ENCODE assay signal across 8 cellular contexts in genomic region chr15:69595009-69595825, GRCh38.
A peak's percentile ranks its signal among the peaks of the same experiment; 100 is the strongest.
DNase-seq lines count a peak whose midpoint lies in the region; ATAC-seq and TF ChIP-seq lines count a peak whose summit lies in the region.
"Had no signal": no experiment of that assay in that cellular context is flagged by ENCODE, and none has a peak within 500 bp of the region (broad histone marks: within the 10 kb centered on the region; RNA-seq: fewer than 3 reads in every experiment).

No MANE protein-coding gene starts in this region.

- no peaks in the 10 kb centered on the region for H3K9me3 ChIP-seq in right cardiac atrium (ENCODE audit: control insufficient read depth, low read length)
- no peaks in the 10 kb centered on the region for H3K9me3 ChIP-seq in stomach

- no peak for TF ChIP-seq EP300 in stomach (IDR thresholded peaks at IDR 0.05)

- intact Hi-C loops in right cardiac atrium (cut with DNase I), result loop anchor here in 1 of 4 donors (10.0 kb wide), 1 partner anchor 500 kb away; the partner anchor contains the start of gene TLE3
- intact Hi-C loops in stomach (cut with DNase I; ENCODE audit: low total_unique reads), result no loop called here
- intact Hi-C loops in dorsolateral prefrontal cortex (cut with DNase I), result no loop called here

- peak; percentile 83 for DNase-seq in HT-29 (ENCODE audit: low spot score)
- DNase-seq in RPMI8226, result peak; percentile 75
- peak; percentile 69 to 89 (median 86) for DNase-seq in right cardiac atrium
- DNase-seq in stomach, result peak; percentile 80
- DNase-seq in stimulated activated CD4-positive, alpha-beta T cell treated with anti-CD3 and anti-CD28 coated beads, Interleukin-12 subunit alpha, Interleukin-12 subunit beta, amount 100 ng/mL, for 4 hours, result no peak
- DNase-seq in dorsolateral prefrontal cortex, result no peak
- no peak for DNase-seq in omental fat pad (ENCODE audit: low spot score)
- DNase-seq: activated gamma-delta T cell had no signal

- TF ChIP-seq CTCF in stomach (IDR thresholded peaks at IDR 0.05) (peak in 2 of 7 experiments; percentile 14 to 19), dorsolateral prefrontal cortex (IDR thresholded peaks at IDR 0.05 in 54 of 56, conservative IDR thresholded peaks at IDR 0.05 in 2 of 56; ENCODE audit: low read depth in 1 of 56, partially characterized antibody in 56 of 56) (no peak), omental fat pad (IDR thresholded peaks at IDR 0.05) (no peak)

- H3K4me1 ChIP-seq in right cardiac atrium (ENCODE audit: control insufficient read depth, insufficient read depth, low read length) (peaks cover 22% of the 10 kb centered on the region), stomach (peaks cover 32 to 57% (median 54%) of the 10 kb centered on the region in 4 donors)

- H3K27ac ChIP-seq in right cardiac atrium (ENCODE audit: low read length), result peak overlapping the region; percentile 91
- H3K27ac ChIP-seq in stomach, result peak overlapping the region; percentile 78 to 88 (median 81)
- peak overlapping the region in 5 of 59 donors; percentile 4 to 37 (median 26) for H3K27ac ChIP-seq in dorsolateral prefrontal cortex

- H3K27me3 ChIP-seq in right cardiac atrium (ENCODE audit: control insufficient read depth, insufficient read depth), result no peaks in the 10 kb centered on the region
- peaks cover 0 to 5% (median 0%) of the 10 kb centered on the region in 3 donors for H3K27me3 ChIP-seq in stomach
- peaks cover 0 to 47% (median 5%) of the 10 kb centered on the region in 45 donors for H3K27me3 ChIP-seq in dorsolateral prefrontal cortex

- H3K4me3 ChIP-seq in right cardiac atrium (ENCODE audit: low read length), result no peak overlapping the region
- no peak overlapping the region for H3K4me3 ChIP-seq in stomach
- no peak overlapping the region for H3K4me3 ChIP-seq in dorsolateral prefrontal cortex

- WGBS in right cardiac atrium, result 18% methylated on average over 12 of the region's 12 CpGs
- 20 to 30% (median 22%) methylated on average over 11 to 12 of the region's 12 CpGs for WGBS in stomach, 5 donors

- H3K36me3 ChIP-seq in stomach, result no peaks in the 10 kb centered on the region

- no peak for TF ChIP-seq POLR2A in stomach (IDR thresholded peaks at IDR 0.05)

- ATAC-seq in right cardiac atrium (peak; percentile 83 to 90), omental fat pad (ENCODE audit: low FRiP score) (no peak)

Comparison
In these comparisons a context has a peak if more than half of its experiments do, and no peak if none do; other contexts are left out.
1. DNase-seq: peak in HT-29 (single experiment), RPMI8226 (single experiment), right cardiac atrium (3 of 3) and stomach (single experiment); none in stimulated activated CD4-positive, alpha-beta T cell treated with anti-CD3 and anti-CD28 coated beads, Interleukin-12 subunit alpha, Interleukin-12 subunit beta, amount 100 ng/mL, for 4 hours (single experiment), dorsolateral prefrontal cortex (0 of 10) and omental fat pad (single experiment).